ENCODE assay signal across 15 cellular contexts in the genomic region with DNA sequence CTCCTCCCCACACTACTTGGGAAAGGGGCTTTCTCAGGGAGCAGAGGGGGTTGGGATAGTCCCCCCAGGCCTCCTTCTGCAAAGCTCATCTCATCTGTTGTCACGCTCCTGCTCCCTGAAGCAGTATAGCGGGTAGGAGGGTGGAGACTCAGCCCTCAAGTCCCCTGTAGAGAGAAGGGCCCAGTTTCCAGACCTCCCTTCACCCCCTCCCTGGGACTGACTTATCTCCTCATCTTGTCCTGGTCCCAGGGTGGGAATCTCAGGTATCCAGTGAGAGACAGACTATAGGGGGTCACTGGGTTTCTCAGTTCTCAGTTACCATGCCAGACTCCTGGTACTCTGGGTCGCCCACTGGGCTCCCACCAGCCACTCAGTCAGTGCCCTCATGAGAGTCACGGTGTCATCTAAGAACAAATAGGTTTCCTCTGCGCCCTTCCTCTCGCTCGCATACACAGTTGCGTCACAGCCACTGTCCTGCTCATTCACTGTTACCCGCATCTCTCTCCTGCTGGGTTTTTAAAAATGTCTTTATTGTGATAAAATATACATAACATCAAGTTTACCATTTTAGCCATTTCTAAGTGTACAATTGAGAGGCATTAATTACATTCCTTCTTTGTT. TPM values are rescaled to one million over a fixed set of nuclear protein-coding genes. Genes with fewer than 3 reads are reported as not detected.
DNase-seq lines count a peak whose midpoint lies in the region; ATAC-seq, FAIRE-seq and TF ChIP-seq lines count a peak whose summit lies in the region.
"Had no signal": no experiment of that assay in that cellular context is flagged by ENCODE, and none has a peak within 500 bp of the region (broad histone marks: within the 10 kb centered on the region; RNA-seq: fewer than 3 reads in every experiment).

No MANE protein-coding gene starts in this region.

- peak; percentile 5 for DNase-seq in left ventricle myocardium inferior
- DNase-seq in left cardiac atrium, result no peak
- DNase-seq in astrocyte (ENCODE audit: low read depth), result no peak
- no peak for DNase-seq in neural crest cell (ENCODE audit: low read depth, low spot score)
- no peak for DNase-seq in vagina (ENCODE audit: extremely low spot score in 2 of 2)
- DNase-seq in GM19238 (ENCODE audit: insufficient read length, low spot score), result no peak
- DNase-seq in epidermal melanocyte (ENCODE audit: insufficient read length, low spot score), result no peak
- DNase-seq: activated CD4-positive, alpha-beta T cell treated with anti-CD3 and anti-CD28 coated beads, Interleukin-2, amount 10 ng/mL, durations not matched to agents 24 days and 14 days; AML-193; cortex of kidney; Kasumi-1; NCI-H446 had no signal

- H3K79me2 ChIP-seq in astrocyte (ENCODE audit: insufficient read depth, low read length), result peaks cover 84% of the 10 kb centered on the region

- no peak for FAIRE-seq in astrocyte (lab: Jason Lieb, UNC)
- FAIRE-seq: frontal cortex, H54 had no signal

- H3K36me3 ChIP-seq in left ventricle myocardium inferior (no peaks in the 10 kb centered on the region), astrocyte (ENCODE audit: insufficient read depth, low read length) (no peaks in the 10 kb centered on the region), vagina (no peaks in the 10 kb centered on the region)

- H3K4me1 Mint-ChIP-seq in astrocyte (ENCODE audit: low read depth, unreplicated experiment) (peaks cover 52% of the 10 kb centered on the region), neural crest cell (peaks cover 64% of the 10 kb centered on the region)

- H3K9me3 Mint-ChIP-seq in astrocyte (ENCODE audit: unreplicated experiment) (peaks cover 1% of the 10 kb centered on the region), neural crest cell (no peaks in the 10 kb centered on the region)
- H3K9me3 Mint-ChIP-seq: activated CD4-positive, alpha-beta T cell treated with anti-CD3 and anti-CD28 coated beads, Interleukin-2, amount 10 ng/mL, durations not matched to agents 24 days and 14 days had no signal

- peak overlapping the region; percentile 69 for H3K4me3 Mint-ChIP-seq in astrocyte (ENCODE audit: unreplicated experiment)
- H3K4me3 Mint-ChIP-seq in neural crest cell, result peak overlapping the region; percentile 80
- H3K4me3 Mint-ChIP-seq: activated CD4-positive, alpha-beta T cell treated with anti-CD3 and anti-CD28 coated beads, Interleukin-2, amount 10 ng/mL, durations not matched to agents 24 days and 14 days had no signal

- intact Hi-C loops in left ventricle myocardium inferior (cut with micrococcal nuclease) (no loop called here), left cardiac atrium (cut with DNase I) (no loop called here), vagina (cut with DNase I) (no loop called here)

- TF ChIP-seq CTCF in left ventricle myocardium inferior (IDR thresholded peaks at IDR 0.05; ENCODE audit: borderline replicate concordance), result no peak
- no peak for TF ChIP-seq CTCF in astrocyte (IDR thresholded peaks at IDR 0.05; ENCODE audit: insufficient read depth, low read depth, low read length)
- no peak for TF ChIP-seq CTCF in neural crest cell (conservative IDR thresholded peaks at IDR 0.05)
- no peak for TF ChIP-seq CTCF in vagina (IDR thresholded peaks at IDR 0.05)

- TF ChIP-seq POLR2A in vagina (IDR thresholded peaks at IDR 0.05), result no peak

- no peak overlapping the region for H3K4me3 ChIP-seq in left ventricle myocardium inferior
- H3K4me3 ChIP-seq in astrocyte (ENCODE audit: insufficient read depth, low read depth, low read length), result no peak overlapping the region
- peak overlapping the region; percentile 8 to 41 for H3K4me3 ChIP-seq in vagina

- peaks cover under 1% of the 10 kb centered on the region for H3K27me3 ChIP-seq in left ventricle myocardium inferior (ENCODE audit: low read depth)
- H3K27me3 ChIP-seq in astrocyte (ENCODE audit: insufficient read depth, low read length), result no peaks in the 10 kb centered on the region
- no peaks in the 10 kb centered on the region for H3K27me3 ChIP-seq in vagina

- H3K27me3 Mint-ChIP-seq in astrocyte (ENCODE audit: low read depth, unreplicated experiment) (no peaks in the 10 kb centered on the region), neural crest cell (ENCODE audit: low read depth) (no peaks in the 10 kb centered on the region)

- peak overlapping the region; percentile 88 for H3K4me2 ChIP-seq in astrocyte (ENCODE audit: low read length)

- H2AFZ ChIP-seq in astrocyte (ENCODE audit: low read depth, low read length), result no peak overlapping the region

- H3K27ac ChIP-seq in left ventricle myocardium inferior (replicated peaks) (peak overlapping the region; percentile 87), astrocyte (ENCODE audit: low read depth, low read length) (no peak overlapping the region), vagina (peak overlapping the region; percentile 97)

- peaks cover 94% of the 10 kb centered on the region for H3K4me1 ChIP-seq in left ventricle myocardium inferior
- peaks cover 71% of the 10 kb centered on the region for H3K4me1 ChIP-seq in astrocyte (ENCODE audit: insufficient read depth, low read length)
- H3K4me1 ChIP-seq in vagina, result peaks cover 80% of the 10 kb centered on the region

- no peak for ATAC-seq in left cardiac atrium
- ATAC-seq in GM19023 (IDR thresholded peaks at IDR 0.05; ENCODE audit: unreplicated experiment), result no peak

- H3K9me3 ChIP-seq in left ventricle myocardium inferior (replicated peaks) (no peaks in the 10 kb centered on the region), astrocyte (ENCODE audit: insufficient read depth, low read depth, low read length) (no peaks in the 10 kb centered on the region), vagina (no peaks in the 10 kb centered on the region)

- peak overlapping the region; percentile 86 for H3K27ac Mint-ChIP-seq in astrocyte (ENCODE audit: unreplicated experiment)
- H3K27ac Mint-ChIP-seq in neural crest cell (ENCODE audit: unreplicated experiment), result no peak overlapping the region
- H3K27ac Mint-ChIP-seq: activated CD4-positive, alpha-beta T cell treated with anti-CD3 and anti-CD28 coated beads, Interleukin-2, amount 10 ng/mL, durations not matched to agents 24 days and 14 days had no signal

- peak overlapping the region; percentile 6 for H3K9ac ChIP-seq in astrocyte (ENCODE audit: low read length)

- H3K36me3 Mint-ChIP-seq in astrocyte (ENCODE audit: low read depth, unreplicated experiment) (peaks cover 3% of the 10 kb centered on the region), neural crest cell (ENCODE audit: low read depth) (no peaks in the 10 kb centered on the region)

- H4K20me1 ChIP-seq in astrocyte (ENCODE audit: insufficient read depth, low read length), result peaks cover 57% of the 10 kb centered on the region

RNA-seq across cellular contexts. Expression of gene TEAD3, which starts 4.1 kb away (rescaled TPM):
- total RNA-seq in left ventricle myocardium inferior (28.0 TPM), left cardiac atrium (10 to 100 TPM; 22.4 to 39.6 TPM), astrocyte (73.3 and 75.5 TPM in 2 replicates), neural crest cell (18.0 and 19.2 TPM in 2 replicates), vagina (29.0 TPM)

RNA-seq across cellular contexts. Expression of gene TULP1, which starts 19.9 kb away (rescaled TPM):
- total RNA-seq in left ventricle myocardium inferior (not detected), left cardiac atrium (under 1 TPM in 1 of 2 donors, not detected in 1; 0.32 TPM), astrocyte (not detected in 2 replicates), neural crest cell (not detected in 2 replicates), vagina (not detected)
- total RNA-seq: activated CD4-positive, alpha-beta T cell treated with anti-CD3 and anti-CD28 coated beads, Interleukin-2, amount 10 ng/mL, durations not matched to agents 24 days and 14 days; frontal cortex had no signal

RNA-seq across cellular contexts. Expression of gene RPL10A, which starts 24.6 kb away (rescaled TPM):
- total RNA-seq in left ventricle myocardium inferior (552 TPM), left cardiac atrium (100 to 1,000 TPM; 691 to 715 TPM), astrocyte (818 and 887 TPM in 2 replicates), neural crest cell (1,717 and 1,733 TPM in 2 replicates), vagina (2,013 TPM)

RNA-seq across cellular contexts. Expression of gene FANCE, which starts 40.6 kb away (rescaled TPM):
- total RNA-seq in left ventricle myocardium inferior, result 3.7 TPM
- total RNA-seq in left cardiac atrium, result 1 to 10 TPM; 1.8 to 3.7 TPM
- total RNA-seq in astrocyte, result 2.9 and 3.1 TPM in 2 replicates
- total RNA-seq in neural crest cell, result 18.8 and 20.4 TPM in 2 replicates
- total RNA-seq in vagina, result 10.1 TPM

Comparison
In these comparisons a context has a peak if more than half of its experiments do, and no peak if none do; other contexts are left out.
1. H3K4me3 ChIP-seq: peak in vagina (2 of 2); none in left ventricle myocardium inferior (single experiment) and astrocyte (single experiment).